ENCODE assay signal across 8 cellular contexts in genomic region chr1:46466477-46467182, GRCh38. TPM values are rescaled to one million over a fixed set of nuclear protein-coding genes. Genes with fewer than 3 reads are reported as not detected.
DNase-seq lines count a peak whose midpoint lies in the region; ATAC-seq and TF ChIP-seq lines count a peak whose summit lies in the region.

No MANE protein-coding gene starts in this region.

- no peak overlapping the region for H3K27ac Mint-ChIP-seq in activated CD4-positive, alpha-beta memory T cell treated with anti-CD3 and anti-CD28 coated beads, Interleukin-2, amount 10 ng/mL, durations not matched to agents 7 days and 5 days
- no peak overlapping the region for H3K27ac Mint-ChIP-seq in glutamatergic neuron (ENCODE audit: unreplicated experiment)

- H3K4me1 Mint-ChIP-seq in activated CD4-positive, alpha-beta memory T cell treated with anti-CD3 and anti-CD28 coated beads, Interleukin-2, amount 10 ng/mL, durations not matched to agents 7 days and 5 days = peaks cover 10% of the 10 kb centered on the region
- peaks cover 13% of the 10 kb centered on the region for H3K4me1 Mint-ChIP-seq in glutamatergic neuron (ENCODE audit: low read depth, unreplicated experiment)

- H3K9me3 Mint-ChIP-seq in activated CD4-positive, alpha-beta memory T cell treated with anti-CD3 and anti-CD28 coated beads, Interleukin-2, amount 10 ng/mL, durations not matched to agents 7 days and 5 days = no peaks in the 10 kb centered on the region
- peaks cover 10% of the 10 kb centered on the region for H3K9me3 Mint-ChIP-seq in glutamatergic neuron (ENCODE audit: unreplicated experiment)

- no peaks in the 10 kb centered on the region for H3K9me3 ChIP-seq in HEK293 (ENCODE audit: control insufficient read depth, insufficient read depth, low read depth, low read length)
- no peaks in the 10 kb centered on the region for H3K9me3 ChIP-seq in parathyroid adenoma (ENCODE audit: control insufficient read depth, low read length)

- H3K4me2 ChIP-seq in parathyroid adenoma (ENCODE audit: low read length) = peak overlapping the region; percentile 62

- DNase-seq in activated CD4-positive, alpha-beta memory T cell treated with anti-CD3 and anti-CD28 coated beads, Interleukin-2, amount 10 ng/mL, durations not matched to agents 7 days and 5 days = no peak
- DNase-seq in glutamatergic neuron (peak; percentile 62), pons (ENCODE audit: low spot score) (no peak)

- ATAC-seq in GM19324 (IDR thresholded peaks at IDR 0.05; ENCODE audit: low FRiP score, unreplicated experiment) (no peak), HG02588 (IDR thresholded peaks at IDR 0.05; ENCODE audit: unreplicated experiment) (no peak)

- H3K4me1 ChIP-seq in ACC112 (ENCODE audit: control insufficient read depth, insufficient read depth, low read length, unreplicated experiment) (peaks cover 8% of the 10 kb centered on the region), HEK293 (ENCODE audit: control insufficient read depth, insufficient read depth, low read length) (no peaks in the 10 kb centered on the region), parathyroid adenoma (no peaks in the 10 kb centered on the region)

- H3K27ac ChIP-seq in ACC112 (ENCODE audit: low read depth, low read length) = no peak overlapping the region
- H3K27ac ChIP-seq in HEK293 (ENCODE audit: extremely low read depth, low read depth, low read length) = peak overlapping the region; percentile 22; the same call in 1 of the 2 replicates
- no peak overlapping the region for H3K27ac ChIP-seq in parathyroid adenoma

- peaks cover 2% of the 10 kb centered on the region for H3K36me3 Mint-ChIP-seq in activated CD4-positive, alpha-beta memory T cell treated with anti-CD3 and anti-CD28 coated beads, Interleukin-2, amount 10 ng/mL, durations not matched to agents 7 days and 5 days (ENCODE audit: low read depth)
- H3K36me3 Mint-ChIP-seq in glutamatergic neuron (ENCODE audit: unreplicated experiment) = no peaks in the 10 kb centered on the region

- peak overlapping the region; percentile 65 for H2AFZ ChIP-seq in ACC112 (ENCODE audit: low read length, unreplicated experiment)
- H2AFZ ChIP-seq in parathyroid adenoma = peak overlapping the region; percentile 78

- H3K4me3 ChIP-seq in ACC112 (ENCODE audit: low read depth, low read length) (peak overlapping the region; percentile 78), HEK293 (ENCODE audit: low read depth, low read length) (peak overlapping the region; percentile 10), parathyroid adenoma (ENCODE audit: low read depth, low read length) (peak overlapping the region; percentile 30)

- peak overlapping the region; percentile 56 for H3K4me3 Mint-ChIP-seq in activated CD4-positive, alpha-beta memory T cell treated with anti-CD3 and anti-CD28 coated beads, Interleukin-2, amount 10 ng/mL, durations not matched to agents 7 days and 5 days
- H3K4me3 Mint-ChIP-seq in glutamatergic neuron (ENCODE audit: unreplicated experiment) = peak overlapping the region; percentile 71

- peaks cover 60% of the 10 kb centered on the region for H3K27me3 Mint-ChIP-seq in activated CD4-positive, alpha-beta memory T cell treated with anti-CD3 and anti-CD28 coated beads, Interleukin-2, amount 10 ng/mL, durations not matched to agents 7 days and 5 days
- H3K27me3 Mint-ChIP-seq in glutamatergic neuron (ENCODE audit: unreplicated experiment) = peaks cover 27% of the 10 kb centered on the region

- no peaks in the 10 kb centered on the region for H3K79me2 ChIP-seq in ACC112 (ENCODE audit: control insufficient read depth, insufficient read depth, low read length, unreplicated experiment)
- no peaks in the 10 kb centered on the region for H3K79me2 ChIP-seq in parathyroid adenoma

- no peak for TF ChIP-seq CTCF in HEK293 (tag by site-specific recombination; IDR thresholded peaks at IDR 0.05)
- TF ChIP-seq CTCF in glutamatergic neuron (IDR thresholded peaks at IDR 0.05; ENCODE audit: partially characterized antibody, unreplicated experiment) = no peak
- TF ChIP-seq CTCF in parathyroid adenoma (IDR thresholded peaks at IDR 0.05) = no peak

- CTCF ChIA-PET in HEK293 (lab: Yijun Ruan, JAX) = no interaction called here
- CTCF ChIA-PET in activated CD4-positive, alpha-beta memory T cell treated with anti-CD3 and anti-CD28 coated beads, Interleukin-2, amount 10 ng/mL, durations not matched to agents 7 days and 5 days (lab: Charles Lee) = no interaction called here

- peaks cover 40% of the 10 kb centered on the region for H3K27me3 ChIP-seq in ACC112 (ENCODE audit: insufficient read depth, low read length)
- H3K27me3 ChIP-seq in parathyroid adenoma (ENCODE audit: control insufficient read depth, insufficient read depth, low read length) = no peaks in the 10 kb centered on the region

- POLR2A ChIA-PET in HEK293 (lab: Yijun Ruan, JAX) = no interaction called here
- POLR2A ChIA-PET in activated CD4-positive, alpha-beta memory T cell treated with anti-CD3 and anti-CD28 coated beads, Interleukin-2, amount 10 ng/mL, durations not matched to agents 7 days and 5 days (lab: Charles Lee) = no interaction called here

- no peak overlapping the region for H3K9ac ChIP-seq in parathyroid adenoma

- H3K36me3 ChIP-seq in ACC112 (ENCODE audit: insufficient read depth, low read length) (no peaks in the 10 kb centered on the region), HEK293 (ENCODE audit: control insufficient read depth in 2 of 2, insufficient read depth in 1 of 2, low read length in 2 of 2) (no peaks in the 10 kb centered on the region), parathyroid adenoma (ENCODE audit: control insufficient read depth, insufficient read depth, low read length) (no peaks in the 10 kb centered on the region)

TF ChIP-seq in HEK293, 187 proteins besides CTCF, POLR2A, EP300 and RAD21 (continues in another document):
- no peak for TF ChIP-seq ZNF660 (tag by site-specific recombination; IDR thresholded peaks at IDR 0.05)
- no peak for TF ChIP-seq KLF10 (tag by site-specific recombination; IDR thresholded peaks at IDR 0.05)
- TF ChIP-seq ZNF626 (tag by site-specific recombination; IDR thresholded peaks at IDR 0.05) = no peak
- TF ChIP-seq ZBTB11 (tag by site-specific recombination; conservative IDR thresholded peaks at IDR 0.05; ENCODE audit: low read depth) = no peak
- no peak for TF ChIP-seq ZNF76 (tag by site-specific recombination; IDR thresholded peaks at IDR 0.05; ENCODE audit: borderline replicate concordance, low read depth)
- TF ChIP-seq SP3 (tag by site-specific recombination; IDR thresholded peaks at IDR 0.05) = no peak
- TF ChIP-seq ZEB2 (tag by site-specific recombination; IDR thresholded peaks at IDR 0.05) = no peak
- no peak for TF ChIP-seq ZNF48 (tag by site-specific recombination; IDR thresholded peaks at IDR 0.05)
- TF ChIP-seq ZSCAN30 (tag by site-specific recombination; IDR thresholded peaks at IDR 0.05) = no peak
- no peak for TF ChIP-seq ZFP37 (tag by site-specific recombination; IDR thresholded peaks at IDR 0.05)
- no peak for TF ChIP-seq ZNF791 (tag by site-specific recombination; IDR thresholded peaks at IDR 0.05)
- 0 out of 2 replicates have a peak, but pooled peaks have one; percentile 25 for TF ChIP-seq SP7 (tag by site-specific recombination; IDR thresholded peaks at IDR 0.05)
- TF ChIP-seq AEBP2 (tag by site-specific recombination; IDR thresholded peaks at IDR 0.05; ENCODE audit: borderline replicate concordance) = no peak
- no peak for TF ChIP-seq HOXA7 (CRISPR knock-in tag; IDR thresholded peaks at IDR 0.05; ENCODE audit: borderline replicate concordance)
- no peak for TF ChIP-seq ZNF544 (tag by site-specific recombination; IDR thresholded peaks at IDR 0.05)
- no peak for TF ChIP-seq ZNF555 (tag by site-specific recombination; conservative IDR thresholded peaks at IDR 0.05)

RNA-seq across cellular contexts. Expression of gene DMBX1, which starts 23.0 kb away (rescaled TPM):
- total RNA-seq in activated CD4-positive, alpha-beta memory T cell treated with anti-CD3 and anti-CD28 coated beads, Interleukin-2, amount 10 ng/mL, durations not matched to agents 7 days and 5 days = under 1 TPM; 0.30 to 0.38 TPM
- total RNA-seq in glutamatergic neuron (ENCODE audit: unreplicated experiment) = not detected

Comparison
In these comparisons a context has a peak if more than half of its experiments do, and no peak if none do; other contexts are left out.
1. H3K4me3 ChIP-seq: peak in every context shown above with its lines; median percentile 78 in ACC112; 30 in parathyroid adenoma; 10 in HEK293.